8 cellular contexts compared by ENCODE assay signal in genomic region chr12:113862570-113863454, GRCh38.
DNase-seq lines count a peak whose midpoint lies in the region; ATAC-seq, FAIRE-seq and TF ChIP-seq lines count a peak whose summit lies in the region.

No MANE protein-coding gene starts in this region.

- TF ChIP-seq POLR2A in H1 (IDR thresholded peaks at IDR 0.05; ENCODE audit: control extremely low read depth in 1 of 2, low read depth in 2 of 2, low read length in 2 of 2) = no peak
- no peak for TF ChIP-seq POLR2A in stomach (IDR thresholded peaks at IDR 0.05)

- no peak for TF ChIP-seq RAD21 in H1 (IDR thresholded peaks at IDR 0.05 in 1 of 2, conservative IDR thresholded peaks at IDR 0.05 in 1 of 2; ENCODE audit: low read depth in 2 of 2, low read length in 2 of 2)

- H4K8ac ChIP-seq in H1 (ENCODE audit: extremely low read depth, insufficient read depth, low read length) = peak overlapping the region; percentile 22

- DNase-seq in NT2/D1 (ENCODE audit: low read depth, low spot score) (peak; percentile 25), H1 (ENCODE audit: low read depth in 1 of 2, low spot score in 2 of 2) (no peak), stomach (no peak), posterior vena cava (ENCODE audit: low spot score) (no peak)
- peak; percentile 2 to 3 for DNase-seq in stimulated activated CD8-positive, alpha-beta memory T cell treated with anti-CD3 and anti-CD28 coated beads, Interleukin-15, amount 100 ng/mL, for 4 hours (ENCODE audit: low read depth in 2 of 2)
- DNase-seq in stimulated activated naive CD4-positive, alpha-beta T cell (lab: John Stamatoyannopoulos, UW) = no peak

- intact Hi-C loops in stomach (cut with DNase I; ENCODE audit: low total_unique reads) = no loop called here
- intact Hi-C loops in posterior vena cava (cut with DNase I) = no loop called here

- no peak for ATAC-seq in HG03159 (IDR thresholded peaks at IDR 0.05; ENCODE audit: unreplicated experiment)

- peak overlapping the region; percentile 87 for H2BK20ac ChIP-seq in H1 (ENCODE audit: low read length)

- H3K4me1 ChIP-seq in HEK293 (ENCODE audit: control insufficient read depth, insufficient read depth, low read length) (peaks cover 3% of the 10 kb centered on the region; the same call in 1 of the 2 replicates), NT2/D1 (ENCODE audit: insufficient read depth, insufficient read length) (peaks cover 36% of the 10 kb centered on the region), H1 (replicated peaks in 1 of 4; ENCODE audit: control insufficient read depth in 3 of 4, insufficient read depth in 4 of 4, low read length in 3 of 4) (peaks cover 23 to 47% (median 35%) of the 10 kb centered on the region in 4 experiments), stomach (peaks cover 0 to 4% (median 0%) of the 10 kb centered on the region in 4 donors)

- H3K14ac ChIP-seq in H1 (ENCODE audit: insufficient read length) = no peak overlapping the region

- H3K27ac ChIP-seq in HEK293 (ENCODE audit: extremely low read depth, low read depth, low read length) = no peak overlapping the region
- peak overlapping the region; percentile 62 for H3K27ac ChIP-seq in H1 (ENCODE audit: low read depth, low read length)
- H3K27ac ChIP-seq in stomach = no peak overlapping the region

- POLR2A ChIA-PET in HEK293 (lab: Yijun Ruan, JAX) (no interaction called here), H1 (lab: Charles Lee; ENCODE audit: partially characterized antibody) (interaction anchor here (1.0 to 2.9 kb wide), 10 partner anchors 10 to 253 kb away, joined by 3 to 9 read pairs (median 3); no protein-coding TSS in a partner anchor)

- TF ChIP-seq EP300 in H1 (IDR thresholded peaks at IDR 0.05; ENCODE audit: borderline replicate concordance in 1 of 2, low read depth in 2 of 2, low read length in 2 of 2) (no peak), stomach (IDR thresholded peaks at IDR 0.05) (no peak)

- peak overlapping the region; percentile 80 for H3K18ac ChIP-seq in H1 (ENCODE audit: extremely low read depth, low read length)

- no peaks in the 10 kb centered on the region for H3K79me2 ChIP-seq in H1 (ENCODE audit: control insufficient read depth in 1 of 2, insufficient read depth in 2 of 2, low read length in 2 of 2)

- CTCF ChIA-PET in HEK293 (lab: Yijun Ruan, JAX) (interaction anchor here (0.6 kb wide), 1 partner anchor 68 kb away, joined by 3 read pairs; no protein-coding TSS in a partner anchor), H1 (lab: Charles Lee; ENCODE audit: partially characterized antibody) (interaction anchor here (0.9 to 4.6 kb wide), 14 partner anchors 9 to 119 kb away, joined by 3 to 36 read pairs (median 4); no protein-coding TSS in a partner anchor)

- 61% methylated on average over 9 of the region's 18 CpGs; no CpG with 5 or more reads in 1 of the 2 experiments for WGBS in H1 (ENCODE audit: extremely low coverage in 1 of 2, insufficient coverage in 1 of 2, insufficient read length in 1 of 2, insufficient replicate concordance in 2 of 2, low coverage in 1 of 2, low lambda C conversion rate in 2 of 2, missing lambda C conversion rate in 1 of 2), 2 experiments
- 56 to 73% (median 64%) methylated on average over 17 to 18 of the region's 18 CpGs for WGBS in stomach, 5 donors

- H3K4me3 ChIP-seq in HEK293 (ENCODE audit: low read depth, low read length) (no peak overlapping the region), NT2/D1 (ENCODE audit: insufficient read length, low read depth) (no peak overlapping the region), H1 (ENCODE audit: extremely low read depth in 1 of 4, insufficient read depth in 2 of 4, low read depth in 3 of 4, low read length in 4 of 4) (no peak overlapping the region; a peak in 1 of 8 replicates), stomach (no peak overlapping the region)

- no peaks in the 10 kb centered on the region for H3K79me1 ChIP-seq in H1 (ENCODE audit: low read depth, low read length)

- no peak overlapping the region for H2BK120ac ChIP-seq in H1 (replicated peaks; ENCODE audit: low read depth, low read length)

- peak overlapping the region; percentile 88; the same call in 1 of the 2 replicates for H2BK12ac ChIP-seq in H1 (ENCODE audit: low read depth, low read length)

- H4K5ac ChIP-seq in H1 (ENCODE audit: insufficient read length, low read depth, low read length) = peak overlapping the region; percentile 72

- no peaks in the 10 kb centered on the region for H4K20me1 ChIP-seq in H1 (replicated peaks in 1 of 2; ENCODE audit: control insufficient read depth in 1 of 2, insufficient read depth in 2 of 2, low read length in 2 of 2)

- H3K9ac ChIP-seq in NT2/D1 (ENCODE audit: insufficient read length, low read depth) (peak overlapping the region; percentile 33), H1 (replicated peaks in 1 of 4; ENCODE audit: extremely low read depth in 1 of 4, low read depth in 3 of 4, low read length in 3 of 4) (no peak overlapping the region)

- H2BK15ac ChIP-seq in H1 (ENCODE audit: low read length) = peak overlapping the region; percentile 16; the same call in 1 of the 2 replicates

- H2AK5ac ChIP-seq in H1 (ENCODE audit: low read depth, low read length) = peak overlapping the region; percentile 75

- H3K23me2 ChIP-seq in H1 (ENCODE audit: low read depth, low read length) = no peaks in the 10 kb centered on the region

- no peaks in the 10 kb centered on the region for H3K9me3 ChIP-seq in HEK293 (ENCODE audit: control insufficient read depth, insufficient read depth, low read depth, low read length)
- no peaks in the 10 kb centered on the region for H3K9me3 ChIP-seq in NT2/D1 (ENCODE audit: insufficient read depth, low read length)
- H3K9me3 ChIP-seq in H1 (ENCODE audit: insufficient read depth in 2 of 2, low read depth in 1 of 2, low read length in 1 of 2) = no peaks in the 10 kb centered on the region
- no peaks in the 10 kb centered on the region for H3K9me3 ChIP-seq in stomach

- H3K4ac ChIP-seq in H1 (replicated peaks; ENCODE audit: insufficient read length, low read depth, low read length) = no peak overlapping the region

- peak overlapping the region; percentile 54 to 65 for H3K4me2 ChIP-seq in H1 (ENCODE audit: insufficient read depth in 1 of 2, low read depth in 2 of 2, low read length in 2 of 2)

- no peak for FAIRE-seq in H1 (lab: Jason Lieb, UNC)

- H3K27me3 ChIP-seq in NT2/D1 (ENCODE audit: insufficient read depth, insufficient read length) = no peaks in the 10 kb centered on the region
- H3K27me3 ChIP-seq in H1 (replicated peaks in 1 of 4; ENCODE audit: control insufficient read depth in 3 of 4, extremely low read depth in 1 of 4, insufficient read depth in 3 of 4, low read length in 3 of 4) = no peaks in the 10 kb centered on the region
- no peaks in the 10 kb centered on the region for H3K27me3 ChIP-seq in stomach

- TF ChIP-seq CTCF in HEK293 (tag by site-specific recombination; IDR thresholded peaks at IDR 0.05) = no peak
- TF ChIP-seq CTCF in H1 (IDR thresholded peaks at IDR 0.05; ENCODE audit: control extremely low read depth in 1 of 3, insufficient read depth in 1 of 3, low read depth in 1 of 3, low read length in 3 of 3) = no peak
- no peak for TF ChIP-seq CTCF in stomach (IDR thresholded peaks at IDR 0.05)

- no peak overlapping the region for H3K23ac ChIP-seq in H1 (ENCODE audit: insufficient read length)

- H4K91ac ChIP-seq in H1 (replicated peaks; ENCODE audit: insufficient read length, low read length) = peak overlapping the region; percentile 58

- H2BK5ac ChIP-seq in H1 (ENCODE audit: low read depth, low read length) = peak overlapping the region; percentile 92; the same call in 1 of the 2 replicates

- H3K36me3 ChIP-seq in HEK293 (ENCODE audit: control insufficient read depth in 2 of 2, insufficient read depth in 1 of 2, low read length in 2 of 2) (no peaks in the 10 kb centered on the region), NT2/D1 (ENCODE audit: insufficient read depth, insufficient read length, low read length) (peaks cover 22% of the 10 kb centered on the region), H1 (ENCODE audit: control insufficient read depth in 2 of 4, insufficient read depth in 4 of 4, low read length in 3 of 4) (0 out of 8 replicates have a peak, but pooled peaks cover 0 to 4% (median 0%) of the 10 kb centered on the region in 4 experiments), stomach (peaks cover 6 to 41% (median 30%) of the 10 kb centered on the region in 4 donors)

- H2AFZ ChIP-seq in H1 (ENCODE audit: low read length) = no peak overlapping the region

- H3K56ac ChIP-seq in H1 (replicated peaks; ENCODE audit: insufficient read length, low read depth, low read length) = no peak overlapping the region

TF ChIP-seq in HEK293, 187 proteins besides CTCF, POLR2A, EP300 and RAD21 (continues in another document):
- TF ChIP-seq HIC1 (tag by site-specific recombination; IDR thresholded peaks at IDR 0.05) = no peak

TF ChIP-seq in H1, 55 proteins besides CTCF, POLR2A, EP300 and RAD21:
- no peak for TF ChIP-seq POLR2AphosphoS5 (IDR thresholded peaks at IDR 0.05; ENCODE audit: low read depth, low read length)
- TF ChIP-seq BACH1 (IDR thresholded peaks at IDR 0.05; ENCODE audit: low read length) = no peak
- TF ChIP-seq GABPA (IDR thresholded peaks at IDR 0.05; ENCODE audit: borderline replicate concordance, insufficient read depth, low read length) = no peak
- no peak for TF ChIP-seq ZNF274 (IDR thresholded peaks at IDR 0.05; ENCODE audit: borderline replicate concordance, extremely low read depth, low read length)
- TF ChIP-seq HDAC6 (IDR thresholded peaks at IDR 0.05; ENCODE audit: low read depth, low read length) = no peak
- no peak for TF ChIP-seq NRF1 (IDR thresholded peaks at IDR 0.05; ENCODE audit: low read depth, low read length)
- TF ChIP-seq CEBPB (IDR thresholded peaks at IDR 0.05; ENCODE audit: low read depth, low read length) = no peak
- TF ChIP-seq FOSL1 (IDR thresholded peaks at IDR 0.05; ENCODE audit: insufficient read depth, low read depth, low read length) = no peak
TF ChIP-seq in H1: peak in this region for 0.

Comparison
In these comparisons a context has a peak if more than half of its experiments do, and no peak if none do; other contexts are left out.
1. DNase-seq: peak in NT2/D1 (single experiment) and stimulated activated CD8-positive, alpha-beta memory T cell treated with anti-CD3 and anti-CD28 coated beads, Interleukin-15, amount 100 ng/mL, for 4 hours (2 of 2); none in H1 (0 of 2), stimulated activated naive CD4-positive, alpha-beta T cell (0 of 6), stomach (single experiment) and posterior vena cava (single experiment).